Comparison of ENCODE assay signal across 8 cellular contexts in genomic region chr1:45490623-45491463, GRCh38. TPM values are rescaled to one million over a fixed set of nuclear protein-coding genes. Genes with fewer than 3 reads are reported as not detected.
DNase-seq lines count a peak whose midpoint lies in the region; ATAC-seq and TF ChIP-seq lines count a peak whose summit lies in the region.

Gene TESK2 (minus strand): TSS chr1:45491163. CDS start chr1:45457785, 33,378 bp downstream.

- no peaks in the 10 kb centered on the region for H3K9me3 Mint-ChIP-seq in IgD-negative memory B cell

- no peaks in the 10 kb centered on the region for H3K36me3 Mint-ChIP-seq in IgD-negative memory B cell

- peak within 1 kb of the TSS; percentile 15 for H3K27ac ChIP-seq in OCI-LY7 (ENCODE audit: low read depth, low read length, poor library complexity, severe bottlenecking)
- peak within 1 kb of the TSS; percentile 83 to 84 for H3K27ac ChIP-seq in mucosa of rectum (ENCODE audit: low read depth in 2 of 2, low read length in 2 of 2)

- no peak for TF ChIP-seq CTCF in OCI-LY7 (conservative IDR thresholded peaks at IDR 0.05; ENCODE audit: low read length)

- ATAC-seq in GM21619 (IDR thresholded peaks at IDR 0.05; ENCODE audit: unreplicated experiment) (peak; percentile 90), esophagus mucosa (peak; percentile 99)

- peaks cover 17 to 27% (median 22%) of the 10 kb centered on the region in 3 donors for H3K4me1 Mint-ChIP-seq in IgD-negative memory B cell

- H3K27me3 Mint-ChIP-seq in IgD-negative memory B cell: peaks cover 2% of the 10 kb centered on the region

- no peaks in the 10 kb centered on the region for H3K36me3 ChIP-seq in OCI-LY7 (ENCODE audit: insufficient read depth, low read length)
- no peaks in the 10 kb centered on the region for H3K36me3 ChIP-seq in mucosa of rectum (ENCODE audit: control insufficient read depth in 2 of 2, insufficient read depth in 2 of 2, low read length in 2 of 2)

- no peaks in the 10 kb centered on the region for H3K9me2 ChIP-seq in OCI-LY7 (ENCODE audit: insufficient read depth, low read length)

- no TSS peak for BruUV-seq in OCI-LY7 (replicated peaks; lab: Mats Ljungman, UMichigan)

- H3K4me1 ChIP-seq in OCI-LY7 (ENCODE audit: insufficient read depth, low read length, poor library complexity, severe bottlenecking) (peaks cover 32% of the 10 kb centered on the region), mucosa of rectum (ENCODE audit: control insufficient read depth in 2 of 2, insufficient read depth in 2 of 2, low read length in 2 of 2) (peaks cover 11 to 16% of the 10 kb centered on the region in 2 donors)

- POLR2A ChIA-PET in OCI-LY7 (lab: Charles Lee): interaction anchor here (0.8 to 4.1 kb wide), 12 partner anchors 9 to 189 kb away, joined by 3 to 20 read pairs (median 4); partner anchors contain the start of genes CCDC163, MMACHC, MUTYH and PRDX1

- peak within 1 kb of the TSS; percentile 66 for H2AFZ ChIP-seq in OCI-LY7 (ENCODE audit: low read length)

- no peaks in the 10 kb centered on the region for H3K9me3 ChIP-seq in OCI-LY7 (ENCODE audit: low read length)
- H3K9me3 ChIP-seq in mucosa of rectum (ENCODE audit: control insufficient read depth in 2 of 2, low read length in 2 of 2): no peaks in the 10 kb centered on the region

- H3K4me3 ChIP-seq in OCI-LY7 (ENCODE audit: low read depth, low read length, poor library complexity, severe bottlenecking) (peak within 1 kb of the TSS; percentile 75), mucosa of rectum (ENCODE audit: low read length in 2 of 2) (peak within 1 kb of the TSS; percentile 88 to 95)

- peak within 1 kb of the TSS; percentile 79 to 98 for H3K9ac ChIP-seq in mucosa of rectum (ENCODE audit: low read depth in 1 of 2, low read length in 2 of 2)

- DNase-seq in DMS53 treated with DMSO at 0.1 percent for 48 hours (lab: John Stamatoyannopoulos, UW; ENCODE audit: unreplicated experiment): peak; percentile 99
- peak; percentile 100 for DNase-seq in OCI-LY7 (ENCODE audit: low spot score)
- peak; percentile 91 for DNase-seq in activated T-cell treated with anti-CD3 and anti-CD28 coated beads for 48 hours (ENCODE audit: low read depth)
- peak; percentile 90 to 94 for DNase-seq in stimulated activated CD8-positive, alpha-beta memory T cell treated with anti-CD3 and anti-CD28 coated beads, Interleukin-4, amount 100 ng/mL, for 4 hours (ENCODE audit: low read depth in 2 of 2, low spot score in 1 of 2)

- CTCF ChIA-PET in OCI-LY7 (lab: Charles Lee; ENCODE audit: unreplicated experiment): interaction anchor here (0.5 to 3.0 kb wide), 5 partner anchors 9 to 150 kb away, joined by 3 to 21 read pairs (median 3); partner anchors contain the start of genes CCDC163 and MMACHC

- no peaks in the 10 kb centered on the region for H3K79me2 ChIP-seq in OCI-LY7 (ENCODE audit: insufficient read depth, low read depth, low read length)

- H3K27me3 ChIP-seq in mucosa of rectum (ENCODE audit: control insufficient read depth in 2 of 2, insufficient read depth in 2 of 2, low read length in 2 of 2): no peaks in the 10 kb centered on the region

- no peak within 1 kb of the TSS for H3K4me3 Mint-ChIP-seq in IgD-negative memory B cell

- H3K27ac Mint-ChIP-seq in IgD-negative memory B cell: no peak within 1 kb of the TSS

- intact Hi-C loops in OCI-LY7 (cut with micrococcal nuclease; ENCODE audit: unreplicated experiment): loop anchor here (1.0 to 10.0 kb wide), 4 partner anchors 97 to 756 kb away; partner anchors contain the start of genes KIF2C, MUTYH, RNU5D-1 and TOE1

- peak within 1 kb of the TSS; percentile 92 for H3K4me2 ChIP-seq in OCI-LY7 (ENCODE audit: low read length)

- no peaks in the 10 kb centered on the region for H4K20me1 ChIP-seq in OCI-LY7 (ENCODE audit: insufficient read depth, low read length)

RNA-seq across cellular contexts. Expression of gene TESK2, which starts in this region (rescaled TPM):
- 19.2 TPM for polyA plus RNA-seq in IgD-negative memory B cell
- total RNA-seq in OCI-LY7 (2014; rRNA removed; shearing (Covaris generic)): 4.9 and 5.0 TPM in 2 replicates
- total RNA-seq in OCI-LY7 (2022): 6.6 and 9.2 TPM in 2 replicates
- 5.2 TPM for total RNA-seq in esophagus mucosa

Comparison
In these comparisons a context has a peak if more than half of its experiments do, and no peak if none do; other contexts are left out.
1. Peak in every context shown above with its lines: DNase-seq, ATAC-seq, H3K4me3 ChIP-seq and H3K27ac ChIP-seq.